Comparison of ENCODE assay signal across 19 cellular contexts in genomic region chr2:80380767-80381166, GRCh38.
"Had no signal": no experiment of that assay in that cellular context is flagged by ENCODE, and none has a peak within 500 bp of the region (broad histone marks: within the 10 kb centered on the region; RNA-seq: fewer than 3 reads in every experiment).

No MANE protein-coding gene starts in this region.

- H3K27me3 ChIP-seq: body of pancreas, cardiac muscle cell, spleen, thyroid gland, upper lobe of right lung had no signal

- H3K4me1 ChIP-seq: body of pancreas, lower lobe of right lung, spleen, thyroid gland, upper lobe of right lung had no signal

- ATAC-seq: activated CD8-positive, alpha-beta T cell treated with anti-CD3 and anti-CD28 coated beads, Interleukin-2, amount 10 ng/mL, durations not matched to agents 7 days and 5 days; body of pancreas; left lobe of liver; lower lobe of right lung; naive thymus-derived CD4-positive, alpha-beta T cell; upper lobe of right lung had no signal

- H3K27ac ChIP-seq: body of pancreas, cardiac muscle cell, epithelial cell of prostate, lower lobe of right lung, spleen, thyroid gland, upper lobe of right lung had no signal

- H3K9me3 ChIP-seq: body of pancreas, lower lobe of right lung, thyroid gland, upper lobe of right lung had no signal

- H3K4me3 ChIP-seq: body of pancreas, cardiac muscle cell, lower lobe of right lung, spleen, thyroid gland, upper lobe of right lung had no signal

- H3K36me3 ChIP-seq: cardiac muscle cell, lower lobe of right lung, spleen, thyroid gland, upper lobe of right lung had no signal

- DNase-seq: activated CD4-positive, alpha-beta T cell treated with anti-CD3 and anti-CD28 coated beads for 1 hour; activated CD4-positive, alpha-beta T cell treated with anti-CD3 and anti-CD28 coated beads, Interleukin-2, amount 50 U/mL, for 1 hour; activated CD8-positive, alpha-beta T cell treated with anti-CD3 and anti-CD28 coated beads, Interleukin-2, amount 10 ng/mL, durations not matched to agents 7 days and 5 days; activated gamma-delta T cell treated with Interleukin-2 at 50 U/mL for 16 hours; activated T-cell treated with anti-CD3 and anti-CD28 coated beads, Interleukin-2, amount 50 U/mL, for 1 hour; body of pancreas; cortex of kidney; foreskin fibroblast; lower lobe of right lung; naive thymus-derived CD4-positive, alpha-beta T cell; spleen; stimulated activated CD4-positive, alpha-beta T cell treated with anti-CD3 and anti-CD28 coated beads, Interleukin-4, amount 100 ng/mL, for 24 hours; stimulated activated naive CD4-positive, alpha-beta T cell treated with Interleukin-2 at 50 U/mL for 16 hours; T-helper 9 cell; thyroid gland; upper lobe of right lung had no signal
